In the genomic region with DNA sequence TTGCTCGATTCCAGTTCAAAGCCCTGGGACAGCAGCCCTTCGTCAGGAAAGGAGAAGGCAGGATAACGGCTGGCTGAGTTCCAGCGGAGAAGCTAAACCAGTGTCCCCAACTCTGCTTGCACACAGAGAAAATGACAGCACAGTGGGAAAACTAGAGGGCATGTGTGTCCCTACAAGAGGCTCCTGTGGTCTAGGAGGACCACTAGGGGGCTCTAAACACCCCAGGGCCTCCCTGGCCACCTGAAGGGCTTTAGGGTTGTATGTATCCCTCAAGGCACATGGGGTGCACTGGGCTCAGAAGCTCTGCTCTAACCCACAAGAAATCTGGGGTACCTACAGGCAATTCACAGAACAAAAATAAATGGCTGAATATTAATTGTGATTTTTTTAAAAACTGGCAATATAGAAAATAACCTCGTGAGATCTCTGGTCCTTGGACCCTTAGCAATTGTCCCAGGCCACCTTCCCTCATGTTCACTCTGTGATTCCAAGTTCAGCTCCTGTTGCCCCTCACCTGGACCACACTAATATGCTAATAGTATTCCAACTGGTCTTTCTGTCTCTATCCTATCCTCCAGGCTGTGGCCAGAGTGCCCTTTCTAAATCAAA, we compare ENCODE assay signal across 8 cellular contexts. TPM values are rescaled to one million over a fixed set of nuclear protein-coding genes. Genes with fewer than 3 reads are reported as not detected.
DNase-seq lines count a peak whose midpoint lies in the region; ATAC-seq and TF ChIP-seq lines count a peak whose summit lies in the region.

No MANE protein-coding gene starts in this region.

- 85 to 97% (median 88%) methylated on average over 5 of the region's 5 CpGs for WGBS in stomach, 5 donors

- no peaks in the 10 kb centered on the region for H4K20me1 ChIP-seq in KMS-11 (ENCODE audit: insufficient read depth)

- H3K9me3 Mint-ChIP-seq in activated CD8-positive, alpha-beta T cell treated with anti-CD3 and anti-CD28 coated beads, Interleukin-2, amount 10 ng/mL, durations not matched to agents 7 days and 5 days (ENCODE audit: insufficient read depth): no peaks in the 10 kb centered on the region

- H3K36me3 ChIP-seq in KMS-11 (ENCODE audit: insufficient read depth): peaks cover 41% of the 10 kb centered on the region; the same call in 1 of the 2 replicates
- H3K36me3 ChIP-seq in cardiac muscle cell: peaks cover 31% of the 10 kb centered on the region
- peaks cover 77 to 100% (median 100%) of the 10 kb centered on the region in 4 donors for H3K36me3 ChIP-seq in stomach

- no peaks in the 10 kb centered on the region for H3K27me3 Mint-ChIP-seq in activated CD8-positive, alpha-beta T cell treated with anti-CD3 and anti-CD28 coated beads, Interleukin-2, amount 10 ng/mL, durations not matched to agents 7 days and 5 days (ENCODE audit: low read depth)

- no peak for TF ChIP-seq POLR2A in stomach (IDR thresholded peaks at IDR 0.05)

- H3K4me1 ChIP-seq in KMS-11 (ENCODE audit: low read depth, poor library complexity, severe bottlenecking) (peaks cover 28% of the 10 kb centered on the region), cardiac muscle cell (ENCODE audit: low read depth) (no peaks in the 10 kb centered on the region), stomach (peaks cover 0 to 5% (median 0%) of the 10 kb centered on the region in 4 donors)

- no peaks in the 10 kb centered on the region for H3K79me2 ChIP-seq in KMS-11 (ENCODE audit: insufficient read depth, low read depth)

- H2AFZ ChIP-seq in KMS-11 (ENCODE audit: low read depth): no peak overlapping the region

- peak; percentile 33 for DNase-seq in A172 (ENCODE audit: low spot score)
- DNase-seq in EL: peak; percentile 45
- peak; percentile 57 for DNase-seq in activated CD8-positive, alpha-beta T cell treated with anti-CD3 and anti-CD28 coated beads, Interleukin-2, amount 10 ng/mL, durations not matched to agents 7 days and 5 days
- peak; percentile 56 to 70 for DNase-seq in cardiac muscle cell (ENCODE audit: low read depth in 1 of 2, low spot score in 1 of 2)
- DNase-seq in stomach: no peak
- no peak for DNase-seq in retina

- POLR2A ChIA-PET in activated CD8-positive, alpha-beta T cell treated with anti-CD3 and anti-CD28 coated beads, Interleukin-2, amount 10 ng/mL, durations not matched to agents 7 days and 5 days (lab: Charles Lee): interaction anchor here (0.7 to 1.7 kb wide), 3 partner anchors 9 to 15 kb away, joined by 3 to 12 read pairs (median 4); no protein-coding TSS in a partner anchor

- H3K27ac Mint-ChIP-seq in activated CD8-positive, alpha-beta T cell treated with anti-CD3 and anti-CD28 coated beads, Interleukin-2, amount 10 ng/mL, durations not matched to agents 7 days and 5 days: peak overlapping the region; percentile 65

- no peaks in the 10 kb centered on the region; the same call in 1 of the 2 replicates for H3K27me3 ChIP-seq in KMS-11 (ENCODE audit: insufficient read depth, low read depth)
- no peaks in the 10 kb centered on the region for H3K27me3 ChIP-seq in cardiac muscle cell
- no peaks in the 10 kb centered on the region for H3K27me3 ChIP-seq in stomach

- peaks cover 72% of the 10 kb centered on the region for H3K4me1 Mint-ChIP-seq in activated CD8-positive, alpha-beta T cell treated with anti-CD3 and anti-CD28 coated beads, Interleukin-2, amount 10 ng/mL, durations not matched to agents 7 days and 5 days (ENCODE audit: low read depth)

- H3K9ac ChIP-seq in KMS-11: no peak overlapping the region

- H3K27ac ChIP-seq in KMS-11 (no peak overlapping the region), cardiac muscle cell (no peak overlapping the region), stomach (no peak overlapping the region)

- no peak overlapping the region; the same call in 1 of the 2 replicates for H3K4me2 ChIP-seq in KMS-11

- CTCF ChIA-PET in activated CD8-positive, alpha-beta T cell treated with anti-CD3 and anti-CD28 coated beads, Interleukin-2, amount 10 ng/mL, durations not matched to agents 7 days and 5 days (lab: Charles Lee): interaction anchor here (1.0 to 2.0 kb wide), 7 partner anchors 8 to 159 kb away, joined by 3 to 7 read pairs (median 4); no protein-coding TSS in a partner anchor

- ATAC-seq in activated CD8-positive, alpha-beta T cell treated with anti-CD3 and anti-CD28 coated beads, Interleukin-2, amount 10 ng/mL, durations not matched to agents 7 days and 5 days: peak; percentile 72
- no peak for ATAC-seq in GM21367 (IDR thresholded peaks at IDR 0.05; ENCODE audit: unreplicated experiment)

- H3K4me3 ChIP-seq in KMS-11 (IDR thresholded peaks at IDR 0.05; ENCODE audit: insufficient read depth, low read depth, low read length): no peak overlapping the region
- H3K4me3 ChIP-seq in cardiac muscle cell: no peak overlapping the region
- H3K4me3 ChIP-seq in stomach: no peak overlapping the region

- no peak for TF ChIP-seq EP300 in stomach (IDR thresholded peaks at IDR 0.05)

- no peaks in the 10 kb centered on the region for H3K9me3 ChIP-seq in cardiac muscle cell (ENCODE audit: low read depth)
- no peaks in the 10 kb centered on the region for H3K9me3 ChIP-seq in stomach

- peaks cover 92% of the 10 kb centered on the region for H3K36me3 Mint-ChIP-seq in activated CD8-positive, alpha-beta T cell treated with anti-CD3 and anti-CD28 coated beads, Interleukin-2, amount 10 ng/mL, durations not matched to agents 7 days and 5 days (ENCODE audit: low read depth)

- H3K4me3 Mint-ChIP-seq in activated CD8-positive, alpha-beta T cell treated with anti-CD3 and anti-CD28 coated beads, Interleukin-2, amount 10 ng/mL, durations not matched to agents 7 days and 5 days: no peak overlapping the region

- TF ChIP-seq CTCF in KMS-11 (conservative IDR thresholded peaks at IDR 0.05; ENCODE audit: low read depth, low read length): peak; percentile 78
- TF ChIP-seq CTCF in cardiac muscle cell (IDR thresholded peaks at IDR 0.05; ENCODE audit: low read depth, low read length): peak; percentile 84
- peak in 4 of 7 experiments; percentile 21 to 34 (median 27) for TF ChIP-seq CTCF in stomach (IDR thresholded peaks at IDR 0.05)

- intact Hi-C loops in stomach (cut with DNase I; ENCODE audit: low total_unique reads): no loop called here

RNA-seq across cellular contexts. Expression of a gene that starts 17.5 kb away (rescaled TPM):
- 55.0 and 64.7 TPM in 2 replicates for total RNA-seq in A172 (2014; rRNA removed; shearing (Covaris generic))
- 100 to 1,000 TPM; 472 to 473 TPM for total RNA-seq in activated CD8-positive, alpha-beta T cell treated with anti-CD3 and anti-CD28 coated beads, Interleukin-2, amount 10 ng/mL, durations not matched to agents 7 days and 5 days
- total RNA-seq in cardiac muscle cell (35.4 and 42.8 TPM in 2 replicates), stomach (100 to 1,000 TPM in 1 of 5 donors, 10 to 100 TPM in 4; 45.8 to 289 (median 80.4) TPM)
- polyA plus RNA-seq in cardiac muscle cell (32.0 and 36.6 TPM in 2 replicates), stomach (10 to 100 TPM; 23.2 to 36.1 (median 25.4) TPM)

Comparison
In these comparisons a context has a peak if more than half of its experiments do, and no peak if none do; other contexts are left out.
1. DNase-seq: peak in A172 (single experiment), EL (single experiment), activated CD8-positive, alpha-beta T cell treated with anti-CD3 and anti-CD28 coated beads, Interleukin-2, amount 10 ng/mL, durations not matched to agents 7 days and 5 days (single experiment) and cardiac muscle cell (2 of 2); none in stomach (single experiment) and retina (single experiment).
2. CTCF ChIP-seq: peak in every context shown above with its lines; median percentile 84 in cardiac muscle cell; 78 in KMS-11; 27 in stomach.